ENCODE assay signal across 21 cellular contexts in genomic region chr2:3114406-3115185, GRCh38.
"Had no signal": no experiment of that assay in that cellular context is flagged by ENCODE, and none has a peak within 500 bp of the region (broad histone marks: within the 10 kb centered on the region; RNA-seq: fewer than 3 reads in every experiment).

No MANE protein-coding gene starts in this region.

- H3K4me1 Mint-ChIP-seq: activated CD4-positive, alpha-beta memory T cell treated with anti-CD3 and anti-CD28 coated beads, Interleukin-2, amount 10 ng/mL, durations not matched to agents 7 days and 5 days; immature natural killer cell; stimulated activated effector memory CD8-positive, alpha-beta T cell treated with anti-CD3 and anti-CD28 coated beads, Interleukin-12 subunit alpha, Interleukin-12 subunit beta, amount 100 ng/mL, for 72 hours had no signal

- H3K27ac Mint-ChIP-seq: activated CD4-positive, alpha-beta memory T cell treated with anti-CD3 and anti-CD28 coated beads, Interleukin-2, amount 10 ng/mL, durations not matched to agents 7 days and 5 days; activated naive CD8-positive, alpha-beta T cell; immature natural killer cell; naive thymus-derived CD8-positive, alpha-beta T cell; stimulated activated effector memory CD8-positive, alpha-beta T cell treated with anti-CD3 and anti-CD28 coated beads, Interleukin-12 subunit alpha, Interleukin-12 subunit beta, amount 100 ng/mL, for 72 hours had no signal

- H3K4me3 ChIP-seq: esophagus squamous epithelium, heart right ventricle, prostate gland had no signal

- FAIRE-seq: bronchial epithelial cell, small intestine had no signal

- H3K4me3 Mint-ChIP-seq: activated CD4-positive, alpha-beta memory T cell treated with anti-CD3 and anti-CD28 coated beads, Interleukin-2, amount 10 ng/mL, durations not matched to agents 7 days and 5 days; activated naive CD8-positive, alpha-beta T cell; immature natural killer cell; stimulated activated effector memory CD8-positive, alpha-beta T cell treated with anti-CD3 and anti-CD28 coated beads, Interleukin-12 subunit alpha, Interleukin-12 subunit beta, amount 100 ng/mL, for 72 hours had no signal

- ATAC-seq: heart right ventricle; naive thymus-derived CD8-positive, alpha-beta T cell; right cardiac atrium; stimulated activated effector memory CD8-positive, alpha-beta T cell treated with anti-CD3 and anti-CD28 coated beads, Interleukin-12 subunit alpha, Interleukin-12 subunit beta, amount 100 ng/mL, for 72 hours had no signal

- H3K27me3 Mint-ChIP-seq: activated CD4-positive, alpha-beta memory T cell treated with anti-CD3 and anti-CD28 coated beads, Interleukin-2, amount 10 ng/mL, durations not matched to agents 7 days and 5 days; activated naive CD8-positive, alpha-beta T cell; naive thymus-derived CD8-positive, alpha-beta T cell had no signal

- H3K9me3 Mint-ChIP-seq: immature natural killer cell; stimulated activated effector memory CD8-positive, alpha-beta T cell treated with anti-CD3 and anti-CD28 coated beads, Interleukin-12 subunit alpha, Interleukin-12 subunit beta, amount 100 ng/mL, for 72 hours had no signal

- DNase-seq: activated CD4-positive, alpha-beta memory T cell treated with anti-CD3 and anti-CD28 coated beads, Interleukin-2, amount 10 ng/mL, durations not matched to agents 7 days and 5 days; activated CD4-positive, alpha-beta T cell treated with anti-CD3 and anti-CD28 coated beads for 48 hours; activated CD4-positive, CD25-positive, alpha-beta regulatory T cell; activated gamma-delta T cell treated with Interleukin-2 at 50 U/mL for 16 hours; dermis blood vessel endothelial cell; effector memory CD4-positive, alpha-beta T cell; esophagus squamous epithelium; heart right ventricle; immature natural killer cell; mesenchymal stem cell; naive thymus-derived CD8-positive, alpha-beta T cell; occipital lobe; right cardiac atrium; small intestine; stimulated activated CD4-positive, alpha-beta T cell treated with anti-CD3 and anti-CD28 coated beads, Interleukin-4, amount 100 ng/mL, for 24 hours; T-helper 1 cell; T1000 had no signal

- H3K27ac ChIP-seq: esophagus squamous epithelium, heart right ventricle, prostate gland had no signal

- H3K36me3 Mint-ChIP-seq: activated naive CD8-positive, alpha-beta T cell; stimulated activated effector memory CD8-positive, alpha-beta T cell treated with anti-CD3 and anti-CD28 coated beads, Interleukin-12 subunit alpha, Interleukin-12 subunit beta, amount 100 ng/mL, for 72 hours had no signal
